Comparison of ENCODE assay signal across 9 cellular contexts in genomic region chr7:65307651-65308299, GRCh38.
DNase-seq lines count a peak whose midpoint lies in the region; ATAC-seq and TF ChIP-seq lines count a peak whose summit lies in the region.
"Had no signal": no experiment of that assay in that cellular context is flagged by ENCODE, and none has a peak within 500 bp of the region (broad histone marks: within the 10 kb centered on the region; RNA-seq: fewer than 3 reads in every experiment).

No MANE protein-coding gene starts in this region.

- intact Hi-C loops in sigmoid colon (cut with DNase I), result no loop called here

- H3K4me3 ChIP-seq in DND-41 (ENCODE audit: low read depth in 1 of 2, low read length in 2 of 2) (no peak overlapping the region), Loucy (ENCODE audit: low read length, poor library complexity, severe bottlenecking) (no peak overlapping the region), right atrium auricular region (no peak overlapping the region), sigmoid colon (no peak overlapping the region)

- H3K4me2 ChIP-seq in DND-41 (ENCODE audit: insufficient read depth, low read length) (peak overlapping the region; percentile 45; the same call in 1 of the 2 replicates), Loucy (ENCODE audit: low read depth, low read length, poor library complexity, severe bottlenecking) (peak overlapping the region; percentile 56)

- TF ChIP-seq POLR2A in sigmoid colon (IDR thresholded peaks at IDR 0.05), result no peak

- peak; percentile 95 for ATAC-seq in DND-41 (ENCODE audit: insufficient read depth, low read depth)
- peak; percentile 79 for ATAC-seq in GM21529 (IDR thresholded peaks at IDR 0.05; ENCODE audit: unreplicated experiment)
- no peak for ATAC-seq in HG02970 (IDR thresholded peaks at IDR 0.05; ENCODE audit: low FRiP score, unreplicated experiment)

- H3K9me2 ChIP-seq in Loucy (replicated peaks; ENCODE audit: low read depth, low read length), result no peaks in the 10 kb centered on the region

- in situ Hi-C loops in SK-MEL-5 (cut with HindIII; ENCODE audit: low pct_unique_long_range_greater_than_20kb, low sequenced_read_pairs), result no loop called here

- H3K9me3 ChIP-seq in DND-41 (ENCODE audit: insufficient read depth, low read length, severe bottlenecking), result no peaks in the 10 kb centered on the region
- H3K9me3 ChIP-seq in Loucy (ENCODE audit: insufficient read depth, low read depth, low read length), result no peaks in the 10 kb centered on the region
- H3K9me3 ChIP-seq in right atrium auricular region, result no peaks in the 10 kb centered on the region
- H3K9me3 ChIP-seq in sigmoid colon, result no peaks in the 10 kb centered on the region

- DNase-seq in DND-41 (peak; percentile 70), SK-MEL-5 (ENCODE audit: low read depth, low spot score) (peak; percentile 83), amniotic epithelial cell (ENCODE audit: low read depth) (peak; percentile 61), right atrium auricular region (ENCODE audit: low spot score) (no peak), sigmoid colon (no peak)

- H4K20me1 ChIP-seq in DND-41 (ENCODE audit: insufficient read depth, low read length) (no peaks in the 10 kb centered on the region), Loucy (ENCODE audit: insufficient read depth, low read length, poor library complexity, severe bottlenecking) (no peaks in the 10 kb centered on the region)

- H3K9ac ChIP-seq in DND-41 (ENCODE audit: low read depth, low read length), result no peak overlapping the region
- H3K9ac ChIP-seq in Loucy (ENCODE audit: low read depth, low read length, poor library complexity, severe bottlenecking), result no peak overlapping the region

- no peak overlapping the region for H2AFZ ChIP-seq in DND-41 (ENCODE audit: low read depth, low read length)
- peak overlapping the region; percentile 53; the same call in 1 of the 2 replicates for H2AFZ ChIP-seq in Loucy (ENCODE audit: low read length)

- TF ChIP-seq EP300 in sigmoid colon (IDR thresholded peaks at IDR 0.05), result no peak

- H3K27ac ChIP-seq in DND-41 (ENCODE audit: low read length) (no peak overlapping the region), right atrium auricular region (no peak overlapping the region), sigmoid colon (no peak overlapping the region)
- H3K27ac ChIP-seq: epithelial cell of prostate had no signal

- H3K4me1 ChIP-seq in DND-41 (ENCODE audit: insufficient read depth, low read length) (peaks cover 4% of the 10 kb centered on the region), Loucy (ENCODE audit: insufficient read depth, low read length, poor library complexity, severe bottlenecking) (peaks cover 16% of the 10 kb centered on the region), right atrium auricular region (peaks cover 0 to 3% of the 10 kb centered on the region in 2 donors), sigmoid colon (no peaks in the 10 kb centered on the region)

- H3K79me2 ChIP-seq in DND-41 (ENCODE audit: insufficient read depth, low read length) (no peaks in the 10 kb centered on the region), Loucy (ENCODE audit: insufficient read depth, low read length) (no peaks in the 10 kb centered on the region)

- H3K27me3 ChIP-seq in DND-41 (ENCODE audit: insufficient read depth, low read length, poor library complexity) (no peaks in the 10 kb centered on the region), Loucy (ENCODE audit: insufficient read depth, low read length, poor library complexity, severe bottlenecking) (no peaks in the 10 kb centered on the region), right atrium auricular region (no peaks in the 10 kb centered on the region), sigmoid colon (no peaks in the 10 kb centered on the region)

- no peaks in the 10 kb centered on the region for H3F3A ChIP-seq in Loucy (ENCODE audit: low read depth)

- H3K36me3 ChIP-seq in DND-41 (ENCODE audit: insufficient read depth, low read length) (no peaks in the 10 kb centered on the region), Loucy (ENCODE audit: insufficient read depth, low read length) (no peaks in the 10 kb centered on the region), right atrium auricular region (no peaks in the 10 kb centered on the region), sigmoid colon (no peaks in the 10 kb centered on the region)

- 47% methylated on average over 8 of the region's 8 CpGs for WGBS in sigmoid colon, 2 donors

- TF ChIP-seq CTCF in DND-41 (IDR thresholded peaks at IDR 0.05; ENCODE audit: borderline replicate concordance, extremely low read depth, low read length, poor library complexity, severe bottlenecking), result peak; percentile 91
- peak; percentile 88 for TF ChIP-seq CTCF in Loucy (conservative IDR thresholded peaks at IDR 0.05; ENCODE audit: low read length)
- TF ChIP-seq CTCF in right atrium auricular region (IDR thresholded peaks at IDR 0.05), result peak; percentile 64 to 89
- TF ChIP-seq CTCF in sigmoid colon (IDR thresholded peaks at IDR 0.05), result peak in 3 of 4 experiments; percentile 44 to 75 (median 61)

Comparison
In these comparisons a context has a peak if more than half of its experiments do, and no peak if none do; other contexts are left out.
1. DNase-seq: peak in DND-41 (single experiment), SK-MEL-5 (single experiment) and amniotic epithelial cell (single experiment); none in right atrium auricular region (single experiment) and sigmoid colon (single experiment).
2. Peak in every context shown above with its lines, with median percentiles within 50 percentile points of each other: CTCF ChIP-seq.